In the genomic region with DNA sequence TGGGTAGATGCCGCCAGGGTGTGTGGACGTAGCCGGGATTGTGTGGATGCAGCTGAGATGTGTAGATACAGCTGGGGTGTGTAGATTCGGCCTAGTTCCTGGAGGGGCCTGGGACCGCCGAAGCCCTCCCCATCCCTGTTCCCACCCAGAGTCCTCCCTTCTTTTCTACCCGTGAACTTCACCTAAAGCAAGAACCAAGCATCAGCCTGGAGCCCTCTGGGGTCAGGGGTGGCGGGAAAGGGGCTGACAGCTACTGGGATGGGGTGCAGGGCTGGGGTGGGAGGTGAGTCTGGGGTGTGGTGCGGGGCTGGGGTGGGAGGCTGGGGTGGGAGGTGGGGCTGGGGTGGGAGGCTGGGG, we compare ENCODE assay signal across 2 cellular contexts.
TF ChIP-seq lines count a peak whose summit lies in the region.

No MANE protein-coding gene starts in this region.

TF ChIP-seq in GM23338, 12 proteins besides CTCF, POLR2A, EP300 and RAD21 (continues in another document):
- TF ChIP-seq NANOG (IDR thresholded peaks at IDR 0.05; ENCODE audit: borderline replicate concordance) (no peak), POLR2AphosphoS5 (IDR thresholded peaks at IDR 0.05; ENCODE audit: low read depth) (no peak), EZH2phosphoT487 (IDR thresholded peaks at IDR 0.05; ENCODE audit: unreplicated experiment) (no peak), ZNF114 (CRISPR knock-in tag; IDR thresholded peaks at IDR 0.05) (no peak), JUNB (IDR thresholded peaks at IDR 0.05; ENCODE audit: unreplicated experiment) (no peak), ETS1 (IDR thresholded peaks at IDR 0.05) (no peak), ZNF462 (CRISPR knock-in tag; IDR thresholded peaks at IDR 0.05) (no peak), STAT1 (IDR thresholded peaks at IDR 0.05; ENCODE audit: unreplicated experiment) (no peak), CREB1 (CRISPR knock-in tag; IDR thresholded peaks at IDR 0.05; ENCODE audit: low read depth) (no peak), EZH2 (IDR thresholded peaks at IDR 0.05; ENCODE audit: low read depth, unreplicated experiment) (no peak)
- TF ChIP-seq, protein P1, sequence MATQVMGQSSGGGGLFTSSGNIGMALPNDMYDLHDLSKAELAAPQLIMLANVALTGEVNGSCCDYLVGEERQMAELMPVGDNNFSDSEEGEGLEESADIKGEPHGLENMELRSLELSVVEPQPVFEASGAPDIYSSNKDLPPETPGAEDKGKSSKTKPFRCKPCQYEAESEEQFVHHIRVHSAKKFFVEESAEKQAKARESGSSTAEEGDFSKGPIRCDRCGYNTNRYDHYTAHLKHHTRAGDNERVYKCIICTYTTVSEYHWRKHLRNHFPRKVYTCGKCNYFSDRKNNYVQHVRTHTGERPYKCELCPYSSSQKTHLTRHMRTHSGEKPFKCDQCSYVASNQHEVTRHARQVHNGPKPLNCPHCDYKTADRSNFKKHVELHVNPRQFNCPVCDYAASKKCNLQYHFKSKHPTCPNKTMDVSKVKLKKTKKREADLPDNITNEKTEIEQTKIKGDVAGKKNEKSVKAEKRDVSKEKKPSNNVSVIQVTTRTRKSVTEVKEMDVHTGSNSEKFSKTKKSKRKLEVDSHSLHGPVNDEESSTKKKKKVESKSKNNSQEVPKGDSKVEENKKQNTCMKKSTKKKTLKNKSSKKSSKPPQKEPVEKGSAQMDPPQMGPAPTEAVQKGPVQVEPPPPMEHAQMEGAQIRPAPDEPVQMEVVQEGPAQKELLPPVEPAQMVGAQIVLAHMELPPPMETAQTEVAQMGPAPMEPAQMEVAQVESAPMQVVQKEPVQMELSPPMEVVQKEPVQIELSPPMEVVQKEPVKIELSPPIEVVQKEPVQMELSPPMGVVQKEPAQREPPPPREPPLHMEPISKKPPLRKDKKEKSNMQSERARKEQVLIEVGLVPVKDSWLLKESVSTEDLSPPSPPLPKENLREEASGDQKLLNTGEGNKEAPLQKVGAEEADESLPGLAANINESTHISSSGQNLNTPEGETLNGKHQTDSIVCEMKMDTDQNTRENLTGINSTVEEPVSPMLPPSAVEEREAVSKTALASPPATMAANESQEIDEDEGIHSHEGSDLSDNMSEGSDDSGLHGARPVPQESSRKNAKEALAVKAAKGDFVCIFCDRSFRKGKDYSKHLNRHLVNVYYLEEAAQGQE (IDR thresholded peaks at IDR 0.05; ENCODE audit: unreplicated experiment): no peak

TF ChIP-seq in H1, 55 proteins besides CTCF, POLR2A, EP300 and RAD21:
- TF ChIP-seq SP4 (IDR thresholded peaks at IDR 0.05; ENCODE audit: low read length): no peak
- no peak for TF ChIP-seq KDM1A (IDR thresholded peaks at IDR 0.05; ENCODE audit: borderline replicate concordance, low read length)
- no peak for TF ChIP-seq TAF1 (IDR thresholded peaks at IDR 0.05; ENCODE audit: low read depth, low read length)
- no peak for TF ChIP-seq SP1 (IDR thresholded peaks at IDR 0.05; ENCODE audit: low read depth, low read length)
- no peak for TF ChIP-seq GABPA (IDR thresholded peaks at IDR 0.05; ENCODE audit: borderline replicate concordance, insufficient read depth, low read length)
- no peak for TF ChIP-seq SIN3A (conservative IDR thresholded peaks at IDR 0.05 in 1 of 2, IDR thresholded peaks at IDR 0.05 in 1 of 2; ENCODE audit: low read depth in 1 of 2, low read length in 2 of 2)
- no peak for TF ChIP-seq CHD1 (IDR thresholded peaks at IDR 0.05; ENCODE audit: low read depth, low read length)
- TF ChIP-seq, protein P2, sequence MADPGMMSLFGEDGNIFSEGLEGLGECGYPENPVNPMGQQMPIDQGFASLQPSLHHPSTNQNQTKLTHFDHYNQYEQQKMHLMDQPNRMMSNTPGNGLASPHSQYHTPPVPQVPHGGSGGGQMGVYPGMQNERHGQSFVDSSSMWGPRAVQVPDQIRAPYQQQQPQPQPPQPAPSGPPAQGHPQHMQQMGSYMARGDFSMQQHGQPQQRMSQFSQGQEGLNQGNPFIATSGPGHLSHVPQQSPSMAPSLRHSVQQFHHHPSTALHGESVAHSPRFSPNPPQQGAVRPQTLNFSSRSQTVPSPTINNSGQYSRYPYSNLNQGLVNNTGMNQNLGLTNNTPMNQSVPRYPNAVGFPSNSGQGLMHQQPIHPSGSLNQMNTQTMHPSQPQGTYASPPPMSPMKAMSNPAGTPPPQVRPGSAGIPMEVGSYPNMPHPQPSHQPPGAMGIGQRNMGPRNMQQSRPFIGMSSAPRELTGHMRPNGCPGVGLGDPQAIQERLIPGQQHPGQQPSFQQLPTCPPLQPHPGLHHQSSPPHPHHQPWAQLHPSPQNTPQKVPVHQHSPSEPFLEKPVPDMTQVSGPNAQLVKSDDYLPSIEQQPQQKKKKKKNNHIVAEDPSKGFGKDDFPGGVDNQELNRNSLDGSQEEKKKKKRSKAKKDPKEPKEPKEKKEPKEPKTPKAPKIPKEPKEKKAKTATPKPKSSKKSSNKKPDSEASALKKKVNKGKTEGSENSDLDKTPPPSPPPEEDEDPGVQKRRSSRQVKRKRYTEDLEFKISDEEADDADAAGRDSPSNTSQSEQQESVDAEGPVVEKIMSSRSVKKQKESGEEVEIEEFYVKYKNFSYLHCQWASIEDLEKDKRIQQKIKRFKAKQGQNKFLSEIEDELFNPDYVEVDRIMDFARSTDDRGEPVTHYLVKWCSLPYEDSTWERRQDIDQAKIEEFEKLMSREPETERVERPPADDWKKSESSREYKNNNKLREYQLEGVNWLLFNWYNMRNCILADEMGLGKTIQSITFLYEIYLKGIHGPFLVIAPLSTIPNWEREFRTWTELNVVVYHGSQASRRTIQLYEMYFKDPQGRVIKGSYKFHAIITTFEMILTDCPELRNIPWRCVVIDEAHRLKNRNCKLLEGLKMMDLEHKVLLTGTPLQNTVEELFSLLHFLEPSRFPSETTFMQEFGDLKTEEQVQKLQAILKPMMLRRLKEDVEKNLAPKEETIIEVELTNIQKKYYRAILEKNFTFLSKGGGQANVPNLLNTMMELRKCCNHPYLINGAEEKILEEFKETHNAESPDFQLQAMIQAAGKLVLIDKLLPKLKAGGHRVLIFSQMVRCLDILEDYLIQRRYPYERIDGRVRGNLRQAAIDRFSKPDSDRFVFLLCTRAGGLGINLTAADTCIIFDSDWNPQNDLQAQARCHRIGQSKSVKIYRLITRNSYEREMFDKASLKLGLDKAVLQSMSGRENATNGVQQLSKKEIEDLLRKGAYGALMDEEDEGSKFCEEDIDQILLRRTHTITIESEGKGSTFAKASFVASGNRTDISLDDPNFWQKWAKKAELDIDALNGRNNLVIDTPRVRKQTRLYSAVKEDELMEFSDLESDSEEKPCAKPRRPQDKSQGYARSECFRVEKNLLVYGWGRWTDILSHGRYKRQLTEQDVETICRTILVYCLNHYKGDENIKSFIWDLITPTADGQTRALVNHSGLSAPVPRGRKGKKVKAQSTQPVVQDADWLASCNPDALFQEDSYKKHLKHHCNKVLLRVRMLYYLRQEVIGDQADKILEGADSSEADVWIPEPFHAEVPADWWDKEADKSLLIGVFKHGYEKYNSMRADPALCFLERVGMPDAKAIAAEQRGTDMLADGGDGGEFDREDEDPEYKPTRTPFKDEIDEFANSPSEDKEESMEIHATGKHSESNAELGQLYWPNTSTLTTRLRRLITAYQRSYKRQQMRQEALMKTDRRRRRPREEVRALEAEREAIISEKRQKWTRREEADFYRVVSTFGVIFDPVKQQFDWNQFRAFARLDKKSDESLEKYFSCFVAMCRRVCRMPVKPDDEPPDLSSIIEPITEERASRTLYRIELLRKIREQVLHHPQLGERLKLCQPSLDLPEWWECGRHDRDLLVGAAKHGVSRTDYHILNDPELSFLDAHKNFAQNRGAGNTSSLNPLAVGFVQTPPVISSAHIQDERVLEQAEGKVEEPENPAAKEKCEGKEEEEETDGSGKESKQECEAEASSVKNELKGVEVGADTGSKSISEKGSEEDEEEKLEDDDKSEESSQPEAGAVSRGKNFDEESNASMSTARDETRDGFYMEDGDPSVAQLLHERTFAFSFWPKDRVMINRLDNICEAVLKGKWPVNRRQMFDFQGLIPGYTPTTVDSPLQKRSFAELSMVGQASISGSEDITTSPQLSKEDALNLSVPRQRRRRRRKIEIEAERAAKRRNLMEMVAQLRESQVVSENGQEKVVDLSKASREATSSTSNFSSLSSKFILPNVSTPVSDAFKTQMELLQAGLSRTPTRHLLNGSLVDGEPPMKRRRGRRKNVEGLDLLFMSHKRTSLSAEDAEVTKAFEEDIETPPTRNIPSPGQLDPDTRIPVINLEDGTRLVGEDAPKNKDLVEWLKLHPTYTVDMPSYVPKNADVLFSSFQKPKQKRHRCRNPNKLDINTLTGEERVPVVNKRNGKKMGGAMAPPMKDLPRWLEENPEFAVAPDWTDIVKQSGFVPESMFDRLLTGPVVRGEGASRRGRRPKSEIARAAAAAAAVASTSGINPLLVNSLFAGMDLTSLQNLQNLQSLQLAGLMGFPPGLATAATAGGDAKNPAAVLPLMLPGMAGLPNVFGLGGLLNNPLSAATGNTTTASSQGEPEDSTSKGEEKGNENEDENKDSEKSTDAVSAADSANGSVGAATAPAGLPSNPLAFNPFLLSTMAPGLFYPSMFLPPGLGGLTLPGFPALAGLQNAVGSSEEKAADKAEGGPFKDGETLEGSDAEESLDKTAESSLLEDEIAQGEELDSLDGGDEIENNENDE (IDR thresholded peaks at IDR 0.05; ENCODE audit: insufficient replicate concordance, low read length): no peak
- TF ChIP-seq HDAC2 (IDR thresholded peaks at IDR 0.05; ENCODE audit: borderline replicate concordance in 1 of 2, low read depth in 2 of 2, low read length in 2 of 2): no peak
- no peak for TF ChIP-seq POU5F1 (IDR thresholded peaks at IDR 0.05; ENCODE audit: low read depth, low read length)
- TF ChIP-seq MAX (IDR thresholded peaks at IDR 0.05): no peak
- no peak for TF ChIP-seq RXRA (IDR thresholded peaks at IDR 0.05; ENCODE audit: insufficient read depth, low read depth, low read length)
TF ChIP-seq in H1: peak in this region for 0.
